ENCODE assay signal across 1 cellular context in genomic region chr6:52576054-52576391, GRCh38.
TF ChIP-seq lines count a peak whose summit lies in the region.

No MANE protein-coding gene starts in this region.

TF ChIP-seq in GM23338, 12 proteins besides CTCF, POLR2A, EP300 and RAD21 (continued from another document):
- TF ChIP-seq, protein P1, sequence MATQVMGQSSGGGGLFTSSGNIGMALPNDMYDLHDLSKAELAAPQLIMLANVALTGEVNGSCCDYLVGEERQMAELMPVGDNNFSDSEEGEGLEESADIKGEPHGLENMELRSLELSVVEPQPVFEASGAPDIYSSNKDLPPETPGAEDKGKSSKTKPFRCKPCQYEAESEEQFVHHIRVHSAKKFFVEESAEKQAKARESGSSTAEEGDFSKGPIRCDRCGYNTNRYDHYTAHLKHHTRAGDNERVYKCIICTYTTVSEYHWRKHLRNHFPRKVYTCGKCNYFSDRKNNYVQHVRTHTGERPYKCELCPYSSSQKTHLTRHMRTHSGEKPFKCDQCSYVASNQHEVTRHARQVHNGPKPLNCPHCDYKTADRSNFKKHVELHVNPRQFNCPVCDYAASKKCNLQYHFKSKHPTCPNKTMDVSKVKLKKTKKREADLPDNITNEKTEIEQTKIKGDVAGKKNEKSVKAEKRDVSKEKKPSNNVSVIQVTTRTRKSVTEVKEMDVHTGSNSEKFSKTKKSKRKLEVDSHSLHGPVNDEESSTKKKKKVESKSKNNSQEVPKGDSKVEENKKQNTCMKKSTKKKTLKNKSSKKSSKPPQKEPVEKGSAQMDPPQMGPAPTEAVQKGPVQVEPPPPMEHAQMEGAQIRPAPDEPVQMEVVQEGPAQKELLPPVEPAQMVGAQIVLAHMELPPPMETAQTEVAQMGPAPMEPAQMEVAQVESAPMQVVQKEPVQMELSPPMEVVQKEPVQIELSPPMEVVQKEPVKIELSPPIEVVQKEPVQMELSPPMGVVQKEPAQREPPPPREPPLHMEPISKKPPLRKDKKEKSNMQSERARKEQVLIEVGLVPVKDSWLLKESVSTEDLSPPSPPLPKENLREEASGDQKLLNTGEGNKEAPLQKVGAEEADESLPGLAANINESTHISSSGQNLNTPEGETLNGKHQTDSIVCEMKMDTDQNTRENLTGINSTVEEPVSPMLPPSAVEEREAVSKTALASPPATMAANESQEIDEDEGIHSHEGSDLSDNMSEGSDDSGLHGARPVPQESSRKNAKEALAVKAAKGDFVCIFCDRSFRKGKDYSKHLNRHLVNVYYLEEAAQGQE (IDR thresholded peaks at IDR 0.05; ENCODE audit: unreplicated experiment): no peak
- TF ChIP-seq EZH2phosphoT487 (IDR thresholded peaks at IDR 0.05; ENCODE audit: unreplicated experiment) (no peak), ZNF114 (CRISPR knock-in tag; IDR thresholded peaks at IDR 0.05) (no peak)
